25 cellular contexts compared by ENCODE assay signal in the genomic region with DNA sequence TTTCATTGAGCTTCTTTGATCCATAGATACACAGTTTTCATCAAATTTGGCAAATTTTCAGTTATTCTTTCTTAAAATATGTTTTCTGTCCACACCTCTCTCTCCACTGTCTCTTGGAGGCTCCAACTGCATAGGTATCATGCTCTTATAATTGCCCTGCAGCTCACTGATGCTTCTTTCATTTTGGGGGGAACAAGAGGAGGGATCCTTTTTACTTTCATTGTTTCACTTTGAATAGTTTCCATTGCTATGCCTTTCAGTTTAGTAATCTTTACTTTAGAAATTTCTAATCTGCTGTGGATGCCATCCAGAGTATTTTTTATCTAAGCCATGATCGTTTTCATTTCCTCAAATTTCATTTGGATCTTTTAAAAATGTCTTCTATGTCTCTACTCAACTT.
"Had no signal": no experiment of that assay in that cellular context is flagged by ENCODE, and none has a peak within 500 bp of the region (broad histone marks: within the 10 kb centered on the region; RNA-seq: fewer than 3 reads in every experiment).

No MANE protein-coding gene starts in this region.

- H3K4me3 Mint-ChIP-seq: naive thymus-derived CD8-positive, alpha-beta T cell had no signal

- ATAC-seq: left cardiac atrium; left lobe of liver; left ventricle myocardium superior; lower lobe of right lung; naive thymus-derived CD8-positive, alpha-beta T cell; pancreas; right cardiac atrium; sciatic nerve had no signal

- H3K36me3 Mint-ChIP-seq: naive thymus-derived CD8-positive, alpha-beta T cell had no signal

- H3K27ac Mint-ChIP-seq: naive thymus-derived CD8-positive, alpha-beta T cell had no signal

- DNase-seq: hippocampal formation; kidney glomerular epithelial cell; left cardiac atrium; left ventricle myocardium superior; lower lobe of right lung; mammary epithelial cell; mesenchymal stem cell; naive thymus-derived CD8-positive, alpha-beta T cell; nucleus accumbens; pancreas; posterior cingulate gyrus; retina; right cardiac atrium; stimulated activated CD4-positive, alpha-beta T cell treated with anti-CD3 and anti-CD28 coated beads, Interleukin-12 subunit alpha, Interleukin-12 subunit beta, amount 100 ng/mL, for 4 hours; stimulated activated CD4-positive, alpha-beta T cell treated with anti-CD3 and anti-CD28 coated beads, Interleukin-15, amount 100 ng/mL, for 24 hours; stimulated activated CD4-positive, alpha-beta T cell treated with anti-CD3 and anti-CD28 coated beads, Interleukin-2, amount 100 ng/mL, for 24 hours; stimulated activated CD4-positive, alpha-beta T cell treated with anti-CD3 and anti-CD28 coated beads, Interleukin-4, amount 100 ng/mL, for 1 hour; stimulated activated naive CD4-positive, alpha-beta T cell; stomach; testis; thyroid gland; transverse colon; upper lobe of left lung had no signal
